ENCODE assay signal across 18 cellular contexts in the genomic region with DNA sequence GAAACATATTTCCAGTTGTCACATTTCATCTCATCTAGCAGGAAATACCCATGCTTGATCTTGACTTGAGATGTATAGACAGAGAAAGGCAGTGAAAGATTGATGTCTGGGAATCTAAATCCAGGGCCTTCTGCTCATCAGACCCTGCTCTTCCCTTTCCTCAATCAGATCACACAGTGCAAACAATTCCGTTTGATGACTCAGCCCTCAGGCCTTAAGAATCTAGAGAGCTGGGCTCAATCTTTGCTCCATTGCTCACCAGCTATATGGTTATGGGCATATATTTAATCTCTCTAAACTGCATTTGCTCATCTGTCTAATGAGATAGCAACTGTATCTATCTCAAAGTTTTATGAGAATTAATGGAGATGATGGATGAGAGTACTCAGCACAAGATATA.
DNase-seq lines count a peak whose midpoint lies in the region; ATAC-seq and TF ChIP-seq lines count a peak whose summit lies in the region.
"Had no signal": no experiment of that assay in that cellular context is flagged by ENCODE, and none has a peak within 500 bp of the region (broad histone marks: within the 10 kb centered on the region; RNA-seq: fewer than 3 reads in every experiment).

No MANE protein-coding gene starts in this region.

- H3K27ac ChIP-seq in Panc1 (ENCODE audit: low read length) = no peak overlapping the region
- H3K27ac ChIP-seq: BLaER1, left ventricle myocardium inferior, SJSA1 had no signal

- H3K9me3 ChIP-seq in Panc1 (ENCODE audit: control insufficient read depth, insufficient read depth, low read depth, low read length) = no peaks in the 10 kb centered on the region
- H3K9me3 ChIP-seq: SJSA1 had no signal

- in situ Hi-C loops in Panc1 (cut with HindIII; ENCODE audit: low pct_unique_long_range_greater_than_20kb, low sequenced_read_pairs) = no loop called here

- H3K4me1 ChIP-seq in Panc1 (ENCODE audit: control insufficient read depth, insufficient read depth, low read length) = no peaks in the 10 kb centered on the region
- H3K4me1 ChIP-seq: BLaER1, SJSA1 had no signal

- no peaks in the 10 kb centered on the region for H3K27me3 Mint-ChIP-seq in activated T-helper 17 cell treated with anti-CD3 and anti-CD28 coated beads, Interleukin-2, amount 50 U/mL, for 72 hours
- H3K27me3 Mint-ChIP-seq: activated CD4-positive, alpha-beta memory T cell treated with anti-CD3 and anti-CD28 coated beads, Interleukin-2, amount 10 ng/mL, durations not matched to agents 7 days and 5 days; stimulated activated naive CD8-positive, alpha-beta T cell treated with anti-CD3 and anti-CD28 coated beads, Interleukin-15, Interleukin-2, amounts not matched to agents 100 ng/mL and 50 ng/mL, for 24 hours had no signal

- CTCF ChIA-PET in Panc1 (lab: Charles Lee) = no interaction called here

- H3K4me3 Mint-ChIP-seq in activated T-helper 17 cell treated with anti-CD3 and anti-CD28 coated beads, Interleukin-2, amount 50 U/mL, for 72 hours = no peak overlapping the region
- H3K4me3 Mint-ChIP-seq: activated CD4-positive, alpha-beta memory T cell treated with anti-CD3 and anti-CD28 coated beads, Interleukin-2, amount 10 ng/mL, durations not matched to agents 7 days and 5 days; stimulated activated naive CD8-positive, alpha-beta T cell treated with anti-CD3 and anti-CD28 coated beads, Interleukin-15, Interleukin-2, amounts not matched to agents 100 ng/mL and 50 ng/mL, for 24 hours had no signal

- no peak overlapping the region for H3K4me3 ChIP-seq in Panc1 (ENCODE audit: low read depth in 2 of 2, low read length in 2 of 2)
- no peak overlapping the region for H3K4me3 ChIP-seq in epithelial cell of esophagus (ENCODE audit: low read length)
- H3K4me3 ChIP-seq: BLaER1, left ventricle myocardium inferior, SJSA1 had no signal

- DNase-seq in DMS53 treated with DMSO at 0.1 percent for 48 hours (lab: John Stamatoyannopoulos, UW; ENCODE audit: unreplicated experiment) (peak; percentile 25), Panc1 (ENCODE audit: low read depth, low spot score) (no peak), epithelial cell of esophagus (ENCODE audit: low read depth) (peak; percentile 65), renal cortical epithelial cell (ENCODE audit: low read depth) (peak; percentile 63)
- DNase-seq in activated CD4-positive, alpha-beta T cell treated with anti-CD3 and anti-CD28 coated beads, Interleukin-2, amount 50 U/mL, for 1 hour = no peak
- DNase-seq: activated CD4-positive, alpha-beta memory T cell treated with anti-CD3 and anti-CD28 coated beads, Interleukin-2, amount 10 ng/mL, durations not matched to agents 7 days and 5 days; cortex of kidney; DMS153; hippocampal formation; left ventricle myocardium inferior; NCI-H1694 treated with DMSO at 0.1 percent for 48 hours had no signal

- no peaks in the 10 kb centered on the region for H3K36me3 Mint-ChIP-seq in activated T-helper 17 cell treated with anti-CD3 and anti-CD28 coated beads, Interleukin-2, amount 50 U/mL, for 72 hours (ENCODE audit: low read depth)

- no TSS peak for BruUV-seq in Panc1 (replicated peaks; lab: Mats Ljungman, UMichigan)

- H3K4me1 Mint-ChIP-seq in activated T-helper 17 cell treated with anti-CD3 and anti-CD28 coated beads, Interleukin-2, amount 50 U/mL, for 72 hours = no peaks in the 10 kb centered on the region
- H3K4me1 Mint-ChIP-seq: activated CD4-positive, alpha-beta memory T cell treated with anti-CD3 and anti-CD28 coated beads, Interleukin-2, amount 10 ng/mL, durations not matched to agents 7 days and 5 days had no signal

- H3K27me3 ChIP-seq in Panc1 (ENCODE audit: control insufficient read depth, insufficient read depth, low read length) = no peaks in the 10 kb centered on the region
- H3K27me3 ChIP-seq: BLaER1, SJSA1 had no signal

- TF ChIP-seq CTCF in Panc1 (IDR thresholded peaks at IDR 0.05) = no peak
- no peak for TF ChIP-seq CTCF in epithelial cell of esophagus (IDR thresholded peaks at IDR 0.05; ENCODE audit: insufficient read depth, low read depth, low read length, missing control alignments)

- H3K9me3 Mint-ChIP-seq in activated T-helper 17 cell treated with anti-CD3 and anti-CD28 coated beads, Interleukin-2, amount 50 U/mL, for 72 hours = peaks cover 8% of the 10 kb centered on the region

- POLR2A ChIA-PET in Panc1 (lab: Charles Lee) = no interaction called here

- ATAC-seq in Panc1 (peak; percentile 75), HG02763 (IDR thresholded peaks at IDR 0.05; ENCODE audit: unreplicated experiment) (no peak), HG03521 (IDR thresholded peaks at IDR 0.05; ENCODE audit: unreplicated experiment) (no peak)
- no peak for ATAC-seq in activated T-helper 17 cell treated with anti-CD3 and anti-CD28 coated beads, Interleukin-2, amount 50 U/mL, for 72 hours (replicated peaks)
- ATAC-seq: esophagus mucosa had no signal

- intact Hi-C loops in Panc1 (cut with micrococcal nuclease; ENCODE audit: unreplicated experiment) = no loop called here

- no peak overlapping the region for H3K27ac Mint-ChIP-seq in activated T-helper 17 cell treated with anti-CD3 and anti-CD28 coated beads, Interleukin-2, amount 50 U/mL, for 72 hours
- H3K27ac Mint-ChIP-seq: activated CD4-positive, alpha-beta memory T cell treated with anti-CD3 and anti-CD28 coated beads, Interleukin-2, amount 10 ng/mL, durations not matched to agents 7 days and 5 days; stimulated activated naive CD8-positive, alpha-beta T cell treated with anti-CD3 and anti-CD28 coated beads, Interleukin-15, Interleukin-2, amounts not matched to agents 100 ng/mL and 50 ng/mL, for 24 hours had no signal

- no peaks in the 10 kb centered on the region for H3K36me3 ChIP-seq in Panc1 (ENCODE audit: control insufficient read depth, insufficient read depth, low read length)
- H3K36me3 ChIP-seq: BLaER1, left ventricle myocardium inferior, SJSA1 had no signal

Comparison
In these comparisons a context has a peak if more than half of its experiments do, and no peak if none do; other contexts are left out.
1. DNase-seq: peak in DMS53 treated with DMSO at 0.1 percent for 48 hours (single experiment), epithelial cell of esophagus (single experiment) and renal cortical epithelial cell (single experiment); none in Panc1 (single experiment) and activated CD4-positive, alpha-beta T cell treated with anti-CD3 and anti-CD28 coated beads, Interleukin-2, amount 50 U/mL, for 1 hour (single experiment).